Comparison of ENCODE assay signal across 18 cellular contexts in the genomic region with DNA sequence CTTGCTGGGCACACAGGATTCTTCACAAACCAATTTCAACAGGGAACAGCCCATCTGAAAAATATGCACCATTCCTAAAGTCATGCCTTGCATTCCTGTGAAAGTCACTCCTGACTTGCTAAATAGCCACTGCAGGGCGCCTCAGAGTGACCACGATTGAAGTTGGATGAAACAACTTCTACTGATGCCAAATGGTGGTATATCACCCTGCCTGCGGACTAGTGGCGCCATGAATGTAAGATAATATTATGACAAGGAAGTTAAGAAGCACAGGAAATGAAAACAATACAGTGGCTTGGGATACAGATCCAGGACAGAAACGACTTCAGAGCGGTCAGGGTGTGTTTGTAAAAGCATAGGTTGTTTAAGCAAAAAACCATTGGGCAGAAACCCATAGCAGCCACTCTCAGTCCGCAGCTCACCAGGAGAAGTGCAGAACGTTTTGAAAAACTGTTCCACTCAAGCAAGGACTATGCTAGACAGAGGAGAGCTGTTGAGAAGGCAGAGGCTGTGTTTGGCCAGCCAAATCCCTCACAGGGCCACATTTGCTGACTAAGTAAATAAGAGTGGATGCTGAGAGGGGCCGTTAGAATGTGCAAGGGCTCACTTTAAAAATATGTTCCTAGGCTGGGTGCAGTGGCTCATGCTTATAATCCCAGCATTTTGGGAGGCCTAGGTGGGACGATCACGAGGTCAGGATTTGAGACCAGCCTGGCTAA.
DNase-seq lines count a peak whose midpoint lies in the region; ATAC-seq and TF ChIP-seq lines count a peak whose summit lies in the region.
"Had no signal": no experiment of that assay in that cellular context is flagged by ENCODE, and none has a peak within 500 bp of the region (broad histone marks: within the 10 kb centered on the region; RNA-seq: fewer than 3 reads in every experiment).

No MANE protein-coding gene starts in this region.

- peak overlapping the region in 6 of 7 donors; percentile 52 to 73 (median 60) for H3K27ac Mint-ChIP-seq in CD14-positive monocyte
- H3K27ac Mint-ChIP-seq: activated B cell treated with CpG ODN at 0.5 μM for 24 hours; activated naive CD8-positive, alpha-beta T cell treated with anti-CD3 and anti-CD28 coated beads, Interleukin-2, amount 10 ng/mL, durations not matched to agents 7 days and 5 days had no signal

- H3K79me2 ChIP-seq in trophoblast cell (ENCODE audit: control insufficient read depth, insufficient read depth, low read length, poor library complexity) = no peaks in the 10 kb centered on the region

- no peak overlapping the region for H2AFZ ChIP-seq in trophoblast cell (ENCODE audit: insufficient read depth, low read length, poor library complexity)

- no peak overlapping the region for H3K23ac ChIP-seq in trophoblast cell (ENCODE audit: low read length)

- no CpG with 5 or more reads among the region's 11 CpGs for WGBS in trophoblast cell (ENCODE audit: extremely low coverage, insufficient coverage, insufficient read length)

- no peak overlapping the region for H3K4ac ChIP-seq in trophoblast cell (ENCODE audit: low read depth, low read length)

- H2BK5ac ChIP-seq in trophoblast cell (ENCODE audit: low read depth, low read length, poor library complexity) = no peak overlapping the region

- H2BK120ac ChIP-seq in trophoblast cell (ENCODE audit: insufficient read depth, low read length, poor library complexity) = no peak overlapping the region

- peaks cover 42% of the 10 kb centered on the region for H3K4me1 Mint-ChIP-seq in CD14-positive monocyte
- H3K4me1 Mint-ChIP-seq: activated B cell treated with CpG ODN at 0.5 μM for 24 hours had no signal

- H3K14ac ChIP-seq in trophoblast cell (ENCODE audit: low read length) = no peak overlapping the region

- H3K27ac ChIP-seq in trophoblast cell (ENCODE audit: low read depth, low read length) = no peak overlapping the region
- H3K27ac ChIP-seq: HL-60, SK-N-MC had no signal

- no peaks in the 10 kb centered on the region for H3K36me3 ChIP-seq in trophoblast cell (ENCODE audit: control insufficient read depth in 1 of 2, insufficient read depth in 2 of 2, low read length in 2 of 2)

- H3K4me2 ChIP-seq in trophoblast cell (ENCODE audit: low read length) = no peak overlapping the region

- H3K4me1 ChIP-seq in trophoblast cell (ENCODE audit: control insufficient read depth in 1 of 2, insufficient read depth in 2 of 2, low read length in 2 of 2) = peaks cover 0 to 2% of the 10 kb centered on the region in 2 experiments

- H3K4me3 ChIP-seq in trophoblast cell (ENCODE audit: low read depth, low read length) = no peak overlapping the region
- H3K4me3 ChIP-seq: SK-N-MC had no signal

- DNase-seq in CD14-positive monocyte (ENCODE audit: low spot score) (no peak), astrocyte of the hippocampus (ENCODE audit: low read depth, low spot score) (peak; percentile 85), Right ventricle myocardium superior (no peak), trophoblast cell (peak; percentile 78 to 92), left lobe of liver (ENCODE audit: low spot score) (no peak), ecto neural progenitor cell (ENCODE audit: low spot score) (no peak), DMS153 (lab: John Stamatoyannopoulos, UW) (no peak)
- DNase-seq: activated B cell treated with CpG ODN at 0.5 μM for 24 hours; activated CD8-positive, alpha-beta memory T cell treated with anti-CD3 and anti-CD28 coated beads, Interleukin-2, amount 50 U/mL, for 4 hours; activated naive CD8-positive, alpha-beta T cell treated with anti-CD3 and anti-CD28 coated beads, Interleukin-2, amount 10 ng/mL, durations not matched to agents 7 days and 5 days; AML-193; DMS53; mammary epithelial cell; NCI-H2171; stimulated activated CD4-positive, alpha-beta T cell treated with anti-CD3 and anti-CD28 coated beads, Interleukin-15, amount 100 ng/mL, for 24 hours had no signal

- H3K36me3 Mint-ChIP-seq in CD14-positive monocyte = peaks cover 0 to 1% of the 10 kb centered on the region in 2 donors

- H3K27me3 ChIP-seq in trophoblast cell (ENCODE audit: insufficient read depth, low read length) = no peaks in the 10 kb centered on the region

- intact Hi-C loops in CD14-positive monocyte (cut with micrococcal nuclease) = no loop called here
- intact Hi-C loops in Right ventricle myocardium superior (cut with DNase I) = no loop called here

- H3K18ac ChIP-seq in trophoblast cell (ENCODE audit: low read length) = no peak overlapping the region

- no peaks in the 10 kb centered on the region for H3K79me1 ChIP-seq in trophoblast cell (ENCODE audit: low read length)

- H4K12ac ChIP-seq in trophoblast cell (ENCODE audit: low read depth, low read length) = no peak overlapping the region

- H3K9ac ChIP-seq in trophoblast cell (ENCODE audit: low read length) = no peak overlapping the region

- no peak overlapping the region for H3K4me3 Mint-ChIP-seq in CD14-positive monocyte
- H3K4me3 Mint-ChIP-seq: activated B cell treated with CpG ODN at 0.5 μM for 24 hours; activated naive CD8-positive, alpha-beta T cell treated with anti-CD3 and anti-CD28 coated beads, Interleukin-2, amount 10 ng/mL, durations not matched to agents 7 days and 5 days had no signal

- H4K8ac ChIP-seq in trophoblast cell (ENCODE audit: low read depth, low read length) = no peak overlapping the region

- H3K9me3 Mint-ChIP-seq in CD14-positive monocyte = peaks cover 0 to 6% (median 3%) of the 10 kb centered on the region in 7 donors
- H3K9me3 Mint-ChIP-seq: activated B cell treated with CpG ODN at 0.5 μM for 24 hours had no signal

- peaks cover 0 to 2% (median 2%) of the 10 kb centered on the region in 3 donors for H3K27me3 Mint-ChIP-seq in CD14-positive monocyte (ENCODE audit: low read depth in 3 of 3)
- H3K27me3 Mint-ChIP-seq: activated B cell treated with CpG ODN at 0.5 μM for 24 hours; activated naive CD8-positive, alpha-beta T cell treated with anti-CD3 and anti-CD28 coated beads, Interleukin-2, amount 10 ng/mL, durations not matched to agents 7 days and 5 days had no signal

- H3K9me3 ChIP-seq in trophoblast cell (ENCODE audit: insufficient read depth, low read depth, low read length) = no peaks in the 10 kb centered on the region

- no peak for TF ChIP-seq CTCF in CD14-positive monocyte (IDR thresholded peaks at IDR 0.05)

- no peak overlapping the region for H4K91ac ChIP-seq in trophoblast cell (ENCODE audit: low read depth, low read length)

- H2AK5ac ChIP-seq in trophoblast cell (ENCODE audit: low read length) = no peak overlapping the region

- peak; percentile 45 for ATAC-seq in Right ventricle myocardium superior (ENCODE audit: poor library complexity)
- ATAC-seq in left lobe of liver = no peak
- ATAC-seq in HG03469 (IDR thresholded peaks at IDR 0.05; ENCODE audit: unreplicated experiment) = no peak

- no peak overlapping the region for H2BK12ac ChIP-seq in trophoblast cell (ENCODE audit: low read length)

Comparison
In these comparisons a context has a peak if more than half of its experiments do, and no peak if none do; other contexts are left out.
1. DNase-seq: peak in astrocyte of the hippocampus (single experiment) and trophoblast cell (2 of 2); none in CD14-positive monocyte (single experiment), Right ventricle myocardium superior (single experiment), left lobe of liver (single experiment), ecto neural progenitor cell (single experiment) and DMS153 (single experiment).